In the genomic region with DNA sequence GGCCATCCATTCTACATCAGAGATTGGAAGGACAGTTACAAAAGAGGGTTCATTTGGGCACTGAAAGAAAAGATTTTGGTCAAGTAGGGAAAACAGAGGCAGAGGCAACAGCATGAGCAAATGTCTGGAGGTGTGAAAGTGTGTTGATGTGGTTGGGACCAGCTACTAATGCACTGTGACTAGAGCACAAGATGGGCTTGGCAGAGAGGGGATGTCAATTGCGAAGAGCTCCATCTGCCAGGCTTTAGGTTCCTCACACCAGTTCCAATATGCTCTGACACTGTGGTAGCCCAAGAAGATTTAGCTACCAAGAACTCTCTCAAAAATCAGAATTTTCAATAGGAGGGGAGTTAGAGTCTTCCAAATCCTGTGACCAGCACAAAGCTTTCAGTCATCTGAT, we compare ENCODE assay signal across 15 cellular contexts. TPM values are rescaled to one million over a fixed set of nuclear protein-coding genes. Genes with fewer than 3 reads are reported as not detected.
A peak's percentile ranks its signal among the peaks of the same experiment; 100 is the strongest.
DNase-seq lines count a peak whose midpoint lies in the region; ATAC-seq and TF ChIP-seq lines count a peak whose summit lies in the region.
"Had no signal": no experiment of that assay in that cellular context is flagged by ENCODE, and none has a peak within 500 bp of the region (broad histone marks: within the 10 kb centered on the region; RNA-seq: fewer than 3 reads in every experiment).

No MANE protein-coding gene starts in this region.

- H3K4me1 Mint-ChIP-seq in T-helper 1 cell treated with Interleukin-12 subunit alpha and Interleukin-12 subunit beta and Interleukin-4 antibody, amounts not matched to agents 30 μg/mL and 1 μg/mL, for 36 hours (ENCODE audit: low read depth) = peaks cover 47% of the 10 kb centered on the region
- peaks cover 80% of the 10 kb centered on the region for H3K4me1 Mint-ChIP-seq in type B pancreatic cell (ENCODE audit: unreplicated experiment)
- peaks cover 72% of the 10 kb centered on the region for H3K4me1 Mint-ChIP-seq in stimulated activated naive CD8-positive, alpha-beta T cell treated with anti-CD3 and anti-CD28 coated beads, Interleukin-15, amount 100 ng/mL, for 72 hours

- H2BK5ac ChIP-seq in mesenchymal stem cell (ENCODE audit: low read depth, low read length, poor library complexity, severe bottlenecking) = no peak overlapping the region

- H3K36me3 Mint-ChIP-seq in T-helper 1 cell treated with Interleukin-12 subunit alpha and Interleukin-12 subunit beta and Interleukin-4 antibody, amounts not matched to agents 30 μg/mL and 1 μg/mL, for 36 hours (ENCODE audit: low read depth) = peaks cover 57% of the 10 kb centered on the region
- H3K36me3 Mint-ChIP-seq in type B pancreatic cell = peaks cover 66% of the 10 kb centered on the region

- H2AFZ ChIP-seq in mesenchymal stem cell (ENCODE audit: low read depth, low read length) = no peak overlapping the region

- no peak overlapping the region for H3K14ac ChIP-seq in mesenchymal stem cell (ENCODE audit: low read length in 2 of 2)

- H3K27me3 ChIP-seq in ascending aorta = no peaks in the 10 kb centered on the region
- H3K27me3 ChIP-seq in mesenchymal stem cell (ENCODE audit: control insufficient read depth in 1 of 2, insufficient read depth in 1 of 2, low read length in 2 of 2) = no peaks in the 10 kb centered on the region
- H3K27me3 ChIP-seq: spleen had no signal

- peaks cover 5 to 23% of the 10 kb centered on the region in 2 donors for H3K36me3 ChIP-seq in ascending aorta
- peaks cover 39 to 90% of the 10 kb centered on the region in 2 experiments for H3K36me3 ChIP-seq in mesenchymal stem cell (ENCODE audit: control insufficient read depth in 1 of 2, insufficient read depth in 2 of 2, low read depth in 1 of 2, low read length in 2 of 2)

- no peak overlapping the region for H4K8ac ChIP-seq in mesenchymal stem cell (ENCODE audit: low read length)

- ATAC-seq in stimulated activated naive CD8-positive, alpha-beta T cell treated with anti-CD3 and anti-CD28 coated beads, Interleukin-15, amount 100 ng/mL, for 72 hours = no peak
- no peak for ATAC-seq in HG03135 (IDR thresholded peaks at IDR 0.05; ENCODE audit: unreplicated experiment)

- WGBS in mesenchymal stem cell = no CpG with 5 or more reads among the region's 1 CpG

- H3K9ac ChIP-seq in mesenchymal stem cell (ENCODE audit: low read length) = peak overlapping the region; percentile 59

- no peak overlapping the region for H2BK120ac ChIP-seq in mesenchymal stem cell (ENCODE audit: low read depth, low read length)

- peak overlapping the region; percentile 12 for H3K27ac Mint-ChIP-seq in T-helper 1 cell treated with Interleukin-12 subunit alpha and Interleukin-12 subunit beta and Interleukin-4 antibody, amounts not matched to agents 30 μg/mL and 1 μg/mL, for 36 hours
- H3K27ac Mint-ChIP-seq in type B pancreatic cell = peak overlapping the region; percentile 55
- no peak overlapping the region for H3K27ac Mint-ChIP-seq in stimulated activated naive CD8-positive, alpha-beta T cell treated with anti-CD3 and anti-CD28 coated beads, Interleukin-15, amount 100 ng/mL, for 72 hours

- no peaks in the 10 kb centered on the region for H3K9me3 ChIP-seq in ascending aorta
- H3K9me3 ChIP-seq in mesenchymal stem cell (ENCODE audit: control insufficient read depth, low read length) = no peaks in the 10 kb centered on the region
- H3K9me3 ChIP-seq: spleen had no signal

- H2BK15ac ChIP-seq in mesenchymal stem cell (ENCODE audit: low read depth, poor library complexity, severe bottlenecking) = no peak overlapping the region

- H2BK12ac ChIP-seq in mesenchymal stem cell (ENCODE audit: low read length in 2 of 2) = no peak overlapping the region

- no peak overlapping the region for H3K4me3 Mint-ChIP-seq in T-helper 1 cell treated with Interleukin-12 subunit alpha and Interleukin-12 subunit beta and Interleukin-4 antibody, amounts not matched to agents 30 μg/mL and 1 μg/mL, for 36 hours
- H3K4me3 Mint-ChIP-seq in type B pancreatic cell = no peak overlapping the region
- no peak overlapping the region for H3K4me3 Mint-ChIP-seq in stimulated activated naive CD8-positive, alpha-beta T cell treated with anti-CD3 and anti-CD28 coated beads, Interleukin-15, amount 100 ng/mL, for 72 hours
- H3K4me3 Mint-ChIP-seq: activated naive CD8-positive, alpha-beta T cell treated with anti-CD3 and anti-CD28 coated beads, Interleukin-2, amount 10 ng/mL, durations not matched to agents 7 days and 5 days; central memory CD8-positive, alpha-beta T cell; stimulated activated naive CD8-positive, alpha-beta T cell treated with anti-CD3 and anti-CD28 coated beads, Interleukin-15, Interleukin-2, amounts not matched to agents 100 ng/mL and 50 ng/mL, for 24 hours had no signal

- H3K79me1 ChIP-seq in mesenchymal stem cell (replicated peaks; ENCODE audit: low read length, poor library complexity, severe bottlenecking) = peaks cover 21% of the 10 kb centered on the region

- H3K4ac ChIP-seq in mesenchymal stem cell (ENCODE audit: low read depth in 1 of 2, low read length in 2 of 2) = no peak overlapping the region

- no peak for TF ChIP-seq CTCF in ascending aorta (IDR thresholded peaks at IDR 0.05)
- no peak for TF ChIP-seq CTCF in type B pancreatic cell (conservative IDR thresholded peaks at IDR 0.05)

- H4K91ac ChIP-seq in mesenchymal stem cell (ENCODE audit: low read length) = no peak overlapping the region

- H3K27me3 Mint-ChIP-seq in T-helper 1 cell treated with Interleukin-12 subunit alpha and Interleukin-12 subunit beta and Interleukin-4 antibody, amounts not matched to agents 30 μg/mL and 1 μg/mL, for 36 hours (ENCODE audit: low read depth) = no peaks in the 10 kb centered on the region
- H3K27me3 Mint-ChIP-seq in type B pancreatic cell = no peaks in the 10 kb centered on the region
- no peaks in the 10 kb centered on the region for H3K27me3 Mint-ChIP-seq in stimulated activated naive CD8-positive, alpha-beta T cell treated with anti-CD3 and anti-CD28 coated beads, Interleukin-15, amount 100 ng/mL, for 72 hours
- H3K27me3 Mint-ChIP-seq: activated naive CD8-positive, alpha-beta T cell treated with anti-CD3 and anti-CD28 coated beads, Interleukin-2, amount 10 ng/mL, durations not matched to agents 7 days and 5 days; central memory CD8-positive, alpha-beta T cell; stimulated activated naive CD8-positive, alpha-beta T cell treated with anti-CD3 and anti-CD28 coated beads, Interleukin-15, Interleukin-2, amounts not matched to agents 100 ng/mL and 50 ng/mL, for 24 hours had no signal

- H2AK5ac ChIP-seq in mesenchymal stem cell (ENCODE audit: low read length, severe bottlenecking) = no peak overlapping the region

- H3K27ac ChIP-seq in ascending aorta = peak overlapping the region; percentile 55 to 84
- H3K27ac ChIP-seq in mesenchymal stem cell (ENCODE audit: low read length, poor library complexity, severe bottlenecking) = no peak overlapping the region
- H3K27ac ChIP-seq: spleen had no signal

- H3K23ac ChIP-seq in mesenchymal stem cell (ENCODE audit: low read length in 2 of 2) = no peak overlapping the region

- H3K4me2 ChIP-seq in mesenchymal stem cell (ENCODE audit: low read length, poor library complexity, severe bottlenecking) = no peak overlapping the region

- H3K9me3 Mint-ChIP-seq in T-helper 1 cell treated with Interleukin-12 subunit alpha and Interleukin-12 subunit beta and Interleukin-4 antibody, amounts not matched to agents 30 μg/mL and 1 μg/mL, for 36 hours = no peaks in the 10 kb centered on the region
- no peaks in the 10 kb centered on the region for H3K9me3 Mint-ChIP-seq in type B pancreatic cell
- H3K9me3 Mint-ChIP-seq in stimulated activated naive CD8-positive, alpha-beta T cell treated with anti-CD3 and anti-CD28 coated beads, Interleukin-15, amount 100 ng/mL, for 72 hours = no peaks in the 10 kb centered on the region
- H3K9me3 Mint-ChIP-seq: activated naive CD8-positive, alpha-beta T cell treated with anti-CD3 and anti-CD28 coated beads, Interleukin-2, amount 10 ng/mL, durations not matched to agents 7 days and 5 days; central memory CD8-positive, alpha-beta T cell; stimulated activated naive CD8-positive, alpha-beta T cell treated with anti-CD3 and anti-CD28 coated beads, Interleukin-15, Interleukin-2, amounts not matched to agents 100 ng/mL and 50 ng/mL, for 24 hours had no signal

- H3K4me1 ChIP-seq in ascending aorta = peaks cover 20 to 25% of the 10 kb centered on the region in 2 donors
- peaks cover 16% of the 10 kb centered on the region for H3K4me1 ChIP-seq in mesenchymal stem cell (ENCODE audit: control insufficient read depth, insufficient read depth, low read depth, low read length)

- intact Hi-C loops in ascending aorta (cut with DNase I) = no loop called here

- H3K4me3 ChIP-seq in ascending aorta (no peak overlapping the region), mesenchymal stem cell (ENCODE audit: insufficient read depth in 1 of 2, low read depth in 1 of 2, low read length in 2 of 2) (no peak overlapping the region)
- H3K4me3 ChIP-seq: spleen had no signal

- DNase-seq in T-helper 1 cell = no peak
- no peak for DNase-seq in ascending aorta (ENCODE audit: low spot score in 2 of 2)
- no peak for DNase-seq in mesenchymal stem cell
- no peak for DNase-seq in type B pancreatic cell (ENCODE audit: extremely low spot score, unreplicated experiment)
- no peak for DNase-seq in stimulated activated naive CD8-positive, alpha-beta T cell treated with anti-CD3 and anti-CD28 coated beads, Interleukin-15, amount 100 ng/mL, for 72 hours
- no peak for DNase-seq in GM19240 (ENCODE audit: insufficient read length, low spot score)
- DNase-seq: activated naive CD8-positive, alpha-beta T cell treated with anti-CD3 and anti-CD28 coated beads, Interleukin-2, amount 10 ng/mL, durations not matched to agents 7 days and 5 days; midbrain; NCI-H187 treated with DMSO at 0.1 percent for 48 hours; NCI-H69; spleen had no signal

- peak overlapping the region in 1 of 2 experiments; percentile 14 for H3K18ac ChIP-seq in mesenchymal stem cell (ENCODE audit: low read depth in 1 of 2, low read length in 2 of 2)

RNA-seq across cellular contexts. Expression of gene TRAF3IP2, which starts 42.1 kb away (rescaled TPM):
- 31.3 TPM for total RNA-seq in ascending aorta
- polyA plus RNA-seq in mesenchymal stem cell (2013, experiment 1 of 2) = 12.5 TPM
- polyA plus RNA-seq in mesenchymal stem cell (2013, experiment 2 of 2) = 13.1 TPM
- total RNA-seq in type B pancreatic cell (ENCODE audit: low replicate concordance) = 26.3 and 47.8 TPM in 2 replicates

Comparison
In these comparisons a context has a peak if more than half of its experiments do, and no peak if none do; other contexts are left out.
1. H3K27ac Mint-ChIP-seq: peak in T-helper 1 cell treated with Interleukin-12 subunit alpha and Interleukin-12 subunit beta and Interleukin-4 antibody, amounts not matched to agents 30 μg/mL and 1 μg/mL, for 36 hours (single experiment) and type B pancreatic cell (single experiment); none in stimulated activated naive CD8-positive, alpha-beta T cell treated with anti-CD3 and anti-CD28 coated beads, Interleukin-15, amount 100 ng/mL, for 72 hours (0 of 2).